Comparison of ENCODE assay signal across 8 cellular contexts in the genomic region with DNA sequence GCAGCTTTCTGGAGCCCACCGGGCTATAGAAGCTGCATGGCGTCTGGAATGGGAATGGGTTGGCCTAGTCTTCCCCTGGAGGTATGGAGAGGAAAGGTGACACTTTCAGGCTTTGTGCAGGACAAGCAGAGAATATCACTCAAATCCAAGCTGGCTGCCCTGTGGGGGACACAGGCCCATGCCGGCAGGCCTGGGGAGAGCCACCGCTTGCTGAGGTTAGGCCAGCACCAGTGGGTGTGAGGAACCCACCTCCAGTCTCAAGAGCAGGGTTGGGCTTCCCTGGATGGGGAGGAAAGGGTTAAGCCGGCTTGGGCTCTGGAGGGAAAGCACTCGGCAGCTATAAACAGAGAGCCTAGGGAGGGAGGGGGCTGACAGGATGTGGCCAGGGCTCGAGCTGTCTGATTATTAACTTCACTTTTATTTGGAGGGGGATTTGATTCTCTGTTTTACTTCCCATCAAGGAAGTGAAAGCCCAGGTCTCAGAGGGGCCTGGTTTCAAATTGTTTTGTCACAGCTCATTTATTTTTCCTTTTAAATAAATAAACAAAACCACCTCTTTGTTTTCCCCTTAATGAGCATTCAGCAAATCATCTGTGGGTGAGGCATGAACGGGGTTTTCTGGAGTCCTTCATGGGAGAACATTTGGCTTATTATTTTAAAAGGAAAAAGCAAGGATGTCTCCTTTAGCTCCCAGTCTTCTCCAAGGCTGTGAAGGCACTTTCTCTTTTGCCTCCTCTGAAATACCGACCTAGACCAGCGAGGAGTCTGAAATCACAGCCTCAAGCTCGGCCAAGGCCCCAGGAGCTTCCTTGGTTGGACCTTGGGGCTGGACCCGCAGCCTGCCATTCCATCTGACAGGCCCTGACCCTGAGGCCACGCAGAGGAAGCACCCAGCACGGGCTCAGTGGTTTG. TPM values are rescaled to one million over a fixed set of nuclear protein-coding genes. Genes with fewer than 3 reads are reported as not detected.
DNase-seq lines count a peak whose midpoint lies in the region; ATAC-seq and TF ChIP-seq lines count a peak whose summit lies in the region.

No MANE protein-coding gene starts in this region.

- H3K4me2 ChIP-seq in BLaER1 treated with 17β-estradiol and CSF1 and Interleukin-3, amounts not matched to agents 10 nM and 100 nM = peak overlapping the region; percentile 89 to 100 (median 98)

- no peaks in the 10 kb centered on the region for H3K36me3 ChIP-seq in BLaER1 treated with 17β-estradiol and CSF1 and Interleukin-3, amounts not matched to agents 10 nM and 100 nM
- no peaks in the 10 kb centered on the region for H3K36me3 ChIP-seq in endodermal cell (ENCODE audit: control insufficient read depth, insufficient read depth, low read length)
- H3K36me3 ChIP-seq in muscle layer of colon (ENCODE audit: insufficient read depth, low read length) = no peaks in the 10 kb centered on the region
- H3K36me3 ChIP-seq in urinary bladder (ENCODE audit: insufficient read depth) = no peaks in the 10 kb centered on the region

- H3K27ac Mint-ChIP-seq in WTC11 = peak overlapping the region; percentile 88
- H3K27ac Mint-ChIP-seq in endodermal cell = peak overlapping the region; percentile 65

- H3K36me3 Mint-ChIP-seq in WTC11 (no peaks in the 10 kb centered on the region), endodermal cell (ENCODE audit: low read depth) (no peaks in the 10 kb centered on the region)

- POLR2A ChIA-PET in WTC11 (lab: Charles Lee) = interaction anchor here (1.1 to 5.2 kb wide), 5 partner anchors 10 to 27 kb away, joined by 3 to 67 read pairs (median 4); partner anchors contain the start of gene ZFP36L1

- H3K27me3 ChIP-seq in BLaER1 treated with 17β-estradiol and CSF1 and Interleukin-3, amounts not matched to agents 10 nM and 100 nM = no peaks in the 10 kb centered on the region
- no peaks in the 10 kb centered on the region for H3K27me3 ChIP-seq in endodermal cell (ENCODE audit: control insufficient read depth, insufficient read depth, low read length, poor library complexity, severe bottlenecking)
- H3K27me3 ChIP-seq in muscle layer of colon (ENCODE audit: control insufficient read depth in 1 of 2, insufficient read depth in 2 of 2, low read length in 2 of 2) = no peaks in the 10 kb centered on the region

- H3K4me3 Mint-ChIP-seq in WTC11 = peak overlapping the region; percentile 43
- peak overlapping the region; percentile 41 for H3K4me3 Mint-ChIP-seq in endodermal cell

- H3K9me3 Mint-ChIP-seq in WTC11 (0 out of 2 replicates have a peak, but pooled peaks cover 3% of the 10 kb centered on the region), endodermal cell (no peaks in the 10 kb centered on the region)

- H3K9ac ChIP-seq in BLaER1 treated with 17β-estradiol and CSF1 and Interleukin-3, amounts not matched to agents 10 nM and 100 nM = peak overlapping the region; percentile 92 to 99 (median 98)
- H3K9ac ChIP-seq in endodermal cell (ENCODE audit: extremely low read depth, low read length, poor library complexity, severe bottlenecking) = no peak overlapping the region
- peak overlapping the region; percentile 39 for H3K9ac ChIP-seq in muscle layer of colon (ENCODE audit: low read length)

- H3K9me3 ChIP-seq in BLaER1 treated with 17β-estradiol and CSF1 and Interleukin-3, amounts not matched to agents 10 nM and 100 nM (replicated peaks in 1 of 11) = peaks cover 0 to 11% (median 0%) of the 10 kb centered on the region in 11 experiments; a peak in 1 of 22 replicates
- H3K9me3 ChIP-seq in endodermal cell (ENCODE audit: control insufficient read depth, low read length) (no peaks in the 10 kb centered on the region), muscle layer of colon (ENCODE audit: low read length) (no peaks in the 10 kb centered on the region)

- H3K4me1 Mint-ChIP-seq in WTC11 = peaks cover 64% of the 10 kb centered on the region
- H3K4me1 Mint-ChIP-seq in endodermal cell = peaks cover 36% of the 10 kb centered on the region

- TF ChIP-seq CTCF in WTC11 (IDR thresholded peaks at IDR 0.05) (no peak), endodermal cell (conservative IDR thresholded peaks at IDR 0.05) (peak; percentile 27)

- H3K4me1 ChIP-seq in BLaER1 treated with 17β-estradiol and CSF1 and Interleukin-3, amounts not matched to agents 10 nM and 100 nM = peaks cover 61 to 88% (median 71%) of the 10 kb centered on the region in 10 experiments
- H3K4me1 ChIP-seq in endodermal cell (ENCODE audit: control insufficient read depth, insufficient read depth, low read length) (peaks cover 9% of the 10 kb centered on the region), muscle layer of colon (ENCODE audit: insufficient read depth, low read length) (peaks cover 72% of the 10 kb centered on the region), urinary bladder (ENCODE audit: insufficient read depth) (peaks cover 1% of the 10 kb centered on the region)

- peak overlapping the region; percentile 49 to 77 (median 64) for H3K4me3 ChIP-seq in BLaER1 treated with 17β-estradiol and CSF1 and Interleukin-3, amounts not matched to agents 10 nM and 100 nM
- H3K4me3 ChIP-seq in Jurkat, Clone E6-1 (ENCODE audit: low read length) = peak overlapping the region; percentile 62
- H3K4me3 ChIP-seq in endodermal cell (ENCODE audit: low read length) (no peak overlapping the region), muscle layer of colon (ENCODE audit: low read depth in 1 of 2, low read length in 2 of 2) (peak overlapping the region; percentile 0 to 49), urinary bladder (ENCODE audit: low read depth, low read length) (no peak overlapping the region)

- H3K27me3 Mint-ChIP-seq in WTC11 (ENCODE audit: low read depth) (peaks cover 2% of the 10 kb centered on the region; the same call in 1 of the 2 replicates), endodermal cell (ENCODE audit: insufficient read depth) (peaks cover 5% of the 10 kb centered on the region)

- peak; percentile 89 for DNase-seq in Jurkat, Clone E6-1 (ENCODE audit: low read depth, low spot score)
- DNase-seq in WTC11 (ENCODE audit: low spot score) (peak; percentile 69), endodermal cell (peak; percentile 88)

- 31 to 33% methylated on average over 6 to 14 of the region's 14 CpGs for WGBS in endodermal cell (ENCODE audit: insufficient coverage in 1 of 2, insufficient read length in 1 of 2), 2 experiments
- 6% methylated on average over 14 of the region's 14 CpGs for WGBS in urinary bladder

- CTCF ChIA-PET in WTC11 (lab: Charles Lee) = interaction anchor here (0.6 to 4.3 kb wide), 17 partner anchors 10 to 881 kb away, joined by 3 to 34 read pairs (median 4); partner anchors contain the start of gene ZFP36L1

- peak overlapping the region; percentile 97 to 100 (median 99) for H3K27ac ChIP-seq in BLaER1 treated with 17β-estradiol and CSF1 and Interleukin-3, amounts not matched to agents 10 nM and 100 nM
- H3K27ac ChIP-seq in endodermal cell (ENCODE audit: low read depth, low read length) (peak overlapping the region; percentile 72), muscle layer of colon (ENCODE audit: low read depth, low read length) (peak overlapping the region; percentile 100), urinary bladder (ENCODE audit: low read depth) (peak overlapping the region; percentile 98)

- peak; percentile 40 for ATAC-seq in GM18909 (IDR thresholded peaks at IDR 0.05; ENCODE audit: poor library complexity, unreplicated experiment)
- peak; percentile 46 for ATAC-seq in WTC11
- no peak for ATAC-seq in HG03521 (IDR thresholded peaks at IDR 0.05; ENCODE audit: unreplicated experiment)

- H4K20me1 ChIP-seq in BLaER1 treated with 17β-estradiol and CSF1 and Interleukin-3, amounts not matched to agents 10 nM and 100 nM = peaks cover 0 to 11% (median 0%) of the 10 kb centered on the region in 11 experiments; a peak in 2 of 22 replicates

TF ChIP-seq in WTC11, 78 proteins besides CTCF, POLR2A, EP300 and RAD21 (continues in another document):
- TF ChIP-seq SP1 (CRISPR knock-in tag; conservative IDR thresholded peaks at IDR 0.05) = peak; percentile 32; the same call in 1 of the 2 replicates
- TF ChIP-seq, protein P1, sequence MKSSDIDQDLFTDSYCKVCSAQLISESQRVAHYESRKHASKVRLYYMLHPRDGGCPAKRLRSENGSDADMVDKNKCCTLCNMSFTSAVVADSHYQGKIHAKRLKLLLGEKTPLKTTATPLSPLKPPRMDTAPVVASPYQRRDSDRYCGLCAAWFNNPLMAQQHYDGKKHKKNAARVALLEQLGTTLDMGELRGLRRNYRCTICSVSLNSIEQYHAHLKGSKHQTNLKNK (CRISPR knock-in tag; IDR thresholded peaks at IDR 0.05) = no peak
- TF ChIP-seq ETV6 (CRISPR knock-in tag; IDR thresholded peaks at IDR 0.05) = peak; percentile 15; the same call in 1 of the 2 replicates
- TF ChIP-seq CREM (CRISPR knock-in tag; IDR thresholded peaks at IDR 0.05) = no peak
- 0 out of 2 replicates have a peak, but pooled peaks have one; percentile 27 for TF ChIP-seq NFE2L1 (CRISPR knock-in tag; IDR thresholded peaks at IDR 0.05)
- peak; percentile 23; the same call in 1 of the 2 replicates for TF ChIP-seq MAX (CRISPR knock-in tag; IDR thresholded peaks at IDR 0.05)

RNA-seq across cellular contexts. Expression of gene ZFP36L1, which starts 21.8 kb away (rescaled TPM):
- 23.3 TPM for polyA plus RNA-seq in Jurkat, Clone E6-1 (2012; ENCODE audit: insufficient read depth, insufficient read length)
- total RNA-seq in WTC11 (2021) (132 to 150 TPM (median 148 TPM) in 3 replicates), endodermal cell (10 to 100 TPM; 99.4 to 99.6 TPM), urinary bladder (82.2 TPM)
- polyA plus RNA-seq in endodermal cell (2013, experiment 1 of 2) = 215 TPM
- 172 TPM for polyA plus RNA-seq in endodermal cell (2013, experiment 2 of 2)
- 653 TPM for polyA plus RNA-seq in urinary bladder

Comparison
In these comparisons a context has a peak if more than half of its experiments do, and no peak if none do; other contexts are left out.
1. H3K4me3 ChIP-seq: peak in BLaER1 treated with 17β-estradiol and CSF1 and Interleukin-3, amounts not matched to agents 10 nM and 100 nM (10 of 10), Jurkat, Clone E6-1 (single experiment) and muscle layer of colon (2 of 2); none in endodermal cell (single experiment) and urinary bladder (single experiment).
2. Peak in every context shown above with its lines, with median percentiles within 50 percentile points of each other: H3K27ac ChIP-seq and DNase-seq.